19 cellular contexts compared by ENCODE assay signal in genomic region chr14:89012272-89013097, GRCh38.
DNase-seq lines count a peak whose midpoint lies in the region; ATAC-seq and TF ChIP-seq lines count a peak whose summit lies in the region.
"Had no signal": no experiment of that assay in that cellular context is flagged by ENCODE, and none has a peak within 500 bp of the region (broad histone marks: within the 10 kb centered on the region; RNA-seq: fewer than 3 reads in every experiment).

No MANE protein-coding gene starts in this region.

- no peaks in the 10 kb centered on the region for H4K20me1 ChIP-seq in Karpas-422 (ENCODE audit: insufficient read depth, low read depth, low read length)

- H3K9ac ChIP-seq in Karpas-422 (ENCODE audit: low read length): no peak overlapping the region
- H3K9ac ChIP-seq: neural progenitor cell had no signal

- H3K4me1 ChIP-seq in Caco-2 (peaks cover 6% of the 10 kb centered on the region), Peyer's patch (no peaks in the 10 kb centered on the region), Karpas-422 (ENCODE audit: low read length) (no peaks in the 10 kb centered on the region)
- H3K4me1 ChIP-seq: ascending aorta, neural progenitor cell, right atrium auricular region, vagina had no signal

- H3K27ac Mint-ChIP-seq in Caco-2 (ENCODE audit: unreplicated experiment): peak overlapping the region; percentile 12
- peak overlapping the region; percentile 60 for H3K27ac Mint-ChIP-seq in nephron progenitor cell
- no peak overlapping the region for H3K27ac Mint-ChIP-seq in activated naive CD8-positive, alpha-beta T cell treated with anti-CD3 and anti-CD28 coated beads, Interleukin-2, amount 50 U/mL, for 24 hours
- H3K27ac Mint-ChIP-seq: activated CD4-positive, alpha-beta T cell treated with anti-CD3 and anti-CD28 coated beads for 36 hours; CD8-positive, alpha-beta T cell; HFFc6; neural progenitor cell had no signal

- BruUV-seq in Caco-2 (replicated peaks; lab: Mats Ljungman, UMichigan): no TSS peak

- H3K9me3 ChIP-seq in Caco-2 (no peaks in the 10 kb centered on the region), Peyer's patch (no peaks in the 10 kb centered on the region), Karpas-422 (ENCODE audit: low read length) (no peaks in the 10 kb centered on the region)
- H3K9me3 ChIP-seq: ascending aorta, right atrium auricular region, vagina had no signal

- H3K79me2 ChIP-seq in Karpas-422 (ENCODE audit: low read length): no peaks in the 10 kb centered on the region

- no peak for TF ChIP-seq POLR2A in Peyer's patch (IDR thresholded peaks at IDR 0.05)

- intact Hi-C loops in Caco-2 (cut with micrococcal nuclease; ENCODE audit: unreplicated experiment): loop anchor here (1.0 to 5.0 kb wide), 7 partner anchors 190 to 520 kb away; partner anchors contain the start of genes EML5 and ZC3H14

- no peak overlapping the region for H2AFZ ChIP-seq in Karpas-422 (ENCODE audit: low read length)
- H2AFZ ChIP-seq: neural progenitor cell had no signal

- POLR2A ChIA-PET in Caco-2 (lab: Charles Lee): interaction anchor here (0.7 kb wide), 2 partner anchors 629 to 1736 kb away, joined by 3 to 5 read pairs; no protein-coding TSS in a partner anchor

- ATAC-seq in GM21360 (IDR thresholded peaks at IDR 0.05; ENCODE audit: unreplicated experiment): no peak
- ATAC-seq in activated naive CD8-positive, alpha-beta T cell treated with anti-CD3 and anti-CD28 coated beads, Interleukin-2, amount 50 U/mL, for 24 hours: no peak
- ATAC-seq: CD8-positive, alpha-beta T cell had no signal

- no peak for TF ChIP-seq CTCF in Caco-2 (IDR thresholded peaks at IDR 0.05; ENCODE audit: insufficient read depth in 1 of 2, low read depth in 1 of 2, low read length in 1 of 2, severe bottlenecking in 1 of 2, unreplicated experiment in 1 of 2)
- no peak for TF ChIP-seq CTCF in Peyer's patch (IDR thresholded peaks at IDR 0.05)
- TF ChIP-seq CTCF in nephron progenitor cell (IDR thresholded peaks at IDR 0.05): no peak

- H3K27ac ChIP-seq in Peyer's patch (peak overlapping the region in 3 of 4 donors; percentile 3 to 50 (median 49)), Karpas-422 (ENCODE audit: low read length) (no peak overlapping the region)
- H3K27ac ChIP-seq: ascending aorta, neural progenitor cell, right atrium auricular region, vagina had no signal

- H3K9me3 Mint-ChIP-seq in Caco-2 (ENCODE audit: unreplicated experiment) (peaks cover 15% of the 10 kb centered on the region), nephron progenitor cell (peaks cover 17% of the 10 kb centered on the region)
- no peaks in the 10 kb centered on the region for H3K9me3 Mint-ChIP-seq in activated naive CD8-positive, alpha-beta T cell treated with anti-CD3 and anti-CD28 coated beads, Interleukin-2, amount 50 U/mL, for 24 hours
- H3K9me3 Mint-ChIP-seq: CD8-positive, alpha-beta T cell; HFFc6; neural progenitor cell had no signal

- DNase-seq in Caco-2 (peak; percentile 53 to 71), Peyer's patch (no peak), glomerular visceral epithelial cell (ENCODE audit: extremely low spot score) (peak; percentile 6), nephron progenitor cell (no peak), Karpas-422 (no peak), superior temporal gyrus (ENCODE audit: extremely low spot score) (no peak)
- DNase-seq in activated naive CD8-positive, alpha-beta T cell treated with anti-CD3 and anti-CD28 coated beads, Interleukin-2, amount 50 U/mL, for 24 hours: no peak
- DNase-seq: activated gamma-delta T cell treated with Interleukin-2 at 50 U/mL for 16 hours; CD8-positive, alpha-beta T cell; foreskin melanocyte; NCI-H1694; T-helper 9 cell had no signal

- H3K36me3 Mint-ChIP-seq in Caco-2 (ENCODE audit: insufficient read depth, unreplicated experiment): no peaks in the 10 kb centered on the region
- no peaks in the 10 kb centered on the region for H3K36me3 Mint-ChIP-seq in nephron progenitor cell (ENCODE audit: low read depth)
- H3K36me3 Mint-ChIP-seq in activated naive CD8-positive, alpha-beta T cell treated with anti-CD3 and anti-CD28 coated beads, Interleukin-2, amount 50 U/mL, for 24 hours (ENCODE audit: low read depth): no peaks in the 10 kb centered on the region
- H3K36me3 Mint-ChIP-seq: CD8-positive, alpha-beta T cell; neural progenitor cell had no signal

- no peaks in the 10 kb centered on the region for H3K36me3 ChIP-seq in Caco-2 (ENCODE audit: control insufficient read depth, insufficient read depth, low read length)
- H3K36me3 ChIP-seq in Peyer's patch: no peaks in the 10 kb centered on the region
- no peaks in the 10 kb centered on the region for H3K36me3 ChIP-seq in Karpas-422 (ENCODE audit: insufficient read depth, low read length)
- H3K36me3 ChIP-seq: ascending aorta, neural progenitor cell, right atrium auricular region, vagina had no signal

- no peaks in the 10 kb centered on the region for H3K27me3 ChIP-seq in Caco-2 (replicated peaks; ENCODE audit: control insufficient read depth, insufficient read depth, low read length)
- no peaks in the 10 kb centered on the region for H3K27me3 ChIP-seq in Peyer's patch
- H3K27me3 ChIP-seq in Karpas-422 (ENCODE audit: low read length): no peaks in the 10 kb centered on the region
- H3K27me3 ChIP-seq: ascending aorta, neural progenitor cell, right atrium auricular region, vagina had no signal

- peak overlapping the region; percentile 45 for H3K4me3 ChIP-seq in Caco-2 (ENCODE audit: low read depth, low read length)
- peak overlapping the region in 2 of 4 donors; percentile 32 to 37 for H3K4me3 ChIP-seq in Peyer's patch
- no peak overlapping the region for H3K4me3 ChIP-seq in Karpas-422 (ENCODE audit: low read length)
- H3K4me3 ChIP-seq: ascending aorta, neural progenitor cell, right atrium auricular region, vagina had no signal

- H3K4me1 Mint-ChIP-seq in Caco-2 (ENCODE audit: low read depth, unreplicated experiment): peaks cover 7% of the 10 kb centered on the region
- peaks cover 38% of the 10 kb centered on the region for H3K4me1 Mint-ChIP-seq in nephron progenitor cell
- no peaks in the 10 kb centered on the region for H3K4me1 Mint-ChIP-seq in activated naive CD8-positive, alpha-beta T cell treated with anti-CD3 and anti-CD28 coated beads, Interleukin-2, amount 50 U/mL, for 24 hours

- H3K4me3 Mint-ChIP-seq in Caco-2 (ENCODE audit: unreplicated experiment): peak overlapping the region; percentile 68
- no peak overlapping the region for H3K4me3 Mint-ChIP-seq in nephron progenitor cell
- no peak overlapping the region for H3K4me3 Mint-ChIP-seq in activated naive CD8-positive, alpha-beta T cell treated with anti-CD3 and anti-CD28 coated beads, Interleukin-2, amount 50 U/mL, for 24 hours
- H3K4me3 Mint-ChIP-seq: activated CD4-positive, alpha-beta T cell treated with anti-CD3 and anti-CD28 coated beads for 36 hours; CD8-positive, alpha-beta T cell; HFFc6; neural progenitor cell had no signal

- no peaks in the 10 kb centered on the region for H3K9me2 ChIP-seq in Karpas-422 (replicated peaks; ENCODE audit: insufficient read depth, low read length)

- CTCF ChIA-PET in Caco-2 (lab: Charles Lee): interaction anchor here (0.6 to 1.8 kb wide), 6 partner anchors 15 to 1019 kb away, joined by 3 to 8 read pairs (median 4); partner anchors contain the start of gene GALC

- H3K27me3 Mint-ChIP-seq in Caco-2 (ENCODE audit: insufficient read depth, unreplicated experiment): no peaks in the 10 kb centered on the region
- H3K27me3 Mint-ChIP-seq in nephron progenitor cell (ENCODE audit: low read depth, poor library complexity): peaks cover 13% of the 10 kb centered on the region
- H3K27me3 Mint-ChIP-seq in activated naive CD8-positive, alpha-beta T cell treated with anti-CD3 and anti-CD28 coated beads, Interleukin-2, amount 50 U/mL, for 24 hours: peaks cover 13% of the 10 kb centered on the region

- no peak overlapping the region for H3K4me2 ChIP-seq in Karpas-422 (ENCODE audit: low read depth, low read length, poor library complexity, severe bottlenecking)
- H3K4me2 ChIP-seq: neural progenitor cell had no signal

Comparison
In these comparisons a context has a peak if more than half of its experiments do, and no peak if none do; other contexts are left out.
1. DNase-seq: peak in Caco-2 (2 of 2) and glomerular visceral epithelial cell (single experiment); none in Peyer's patch (0 of 3), nephron progenitor cell (single experiment), Karpas-422 (single experiment), activated naive CD8-positive, alpha-beta T cell treated with anti-CD3 and anti-CD28 coated beads, Interleukin-2, amount 50 U/mL, for 24 hours (single experiment) and superior temporal gyrus (single experiment).